Comparison of ENCODE assay signal across 2 cellular contexts in the genomic region with DNA sequence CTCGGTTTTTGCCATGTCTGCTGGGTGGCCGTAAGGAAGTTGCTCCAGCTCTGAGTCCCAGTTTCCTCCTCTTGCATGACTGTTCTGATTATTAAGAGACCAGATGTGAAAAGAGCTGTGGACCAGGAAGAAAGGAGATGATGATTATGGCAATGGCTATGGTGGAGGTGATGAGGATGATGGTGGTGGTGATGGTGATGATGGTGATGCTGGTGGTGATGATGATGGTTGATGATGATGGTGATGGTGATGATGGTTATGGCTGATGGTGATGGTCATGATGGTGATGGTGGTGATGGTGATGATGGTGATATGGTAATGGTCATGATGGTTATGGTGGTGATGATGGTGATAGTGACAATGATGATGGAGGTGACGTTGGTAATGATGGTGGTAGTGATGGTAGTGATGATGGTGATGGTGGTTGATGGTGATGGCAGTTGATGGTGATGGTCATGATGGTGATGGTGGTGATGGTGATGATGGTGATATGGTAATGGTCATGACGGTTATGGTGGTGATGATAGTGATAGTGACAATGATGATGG.
TF ChIP-seq lines count a peak whose summit lies in the region.

No MANE protein-coding gene starts in this region.

TF ChIP-seq in A549, 52 proteins besides CTCF, POLR2A, EP300 and RAD21 (continued from another document):
- TF ChIP-seq E2F6 (IDR thresholded peaks at IDR 0.05; ENCODE audit: borderline replicate concordance, low read depth) (no peak), CHD4 (IDR thresholded peaks at IDR 0.05; ENCODE audit: borderline replicate concordance) (no peak), PHF8 (IDR thresholded peaks at IDR 0.05; ENCODE audit: borderline replicate concordance, low read depth) (no peak)
TF ChIP-seq in A549: peak in this region for 0.

TF ChIP-seq in HCT116, 20 proteins besides CTCF, POLR2A, EP300 and RAD21 (continued from another document):
- TF ChIP-seq SIN3A (IDR thresholded peaks at IDR 0.05; ENCODE audit: low read depth) (no peak), EZH2 (IDR thresholded peaks at IDR 0.05) (no peak), ZBTB33 (IDR thresholded peaks at IDR 0.05; ENCODE audit: extremely low read depth, insufficient replicate concordance, low read length) (no peak), SP1 (IDR thresholded peaks at IDR 0.05; ENCODE audit: low read depth) (no peak), YY1 (IDR thresholded peaks at IDR 0.05; ENCODE audit: extremely low read depth, insufficient replicate concordance, low read depth, low read length) (no peak), JUND (IDR thresholded peaks at IDR 0.05) (no peak), ZNF274 (IDR thresholded peaks at IDR 0.05; ENCODE audit: low read depth, low read length) (no peak), REST (IDR thresholded peaks at IDR 0.05; ENCODE audit: low read depth) (no peak), ELF1 (IDR thresholded peaks at IDR 0.05; ENCODE audit: borderline replicate concordance, low read depth) (no peak), CEBPB (IDR thresholded peaks at IDR 0.05; ENCODE audit: low read depth) (no peak), SRF (IDR thresholded peaks at IDR 0.05; ENCODE audit: low read depth) (no peak)
- TF ChIP-seq, protein P1, sequence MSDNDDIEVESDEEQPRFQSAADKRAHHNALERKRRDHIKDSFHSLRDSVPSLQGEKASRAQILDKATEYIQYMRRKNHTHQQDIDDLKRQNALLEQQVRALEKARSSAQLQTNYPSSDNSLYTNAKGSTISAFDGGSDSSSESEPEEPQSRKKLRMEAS (IDR thresholded peaks at IDR 0.05) = no peak
